Comparison of ENCODE assay signal across 8 cellular contexts in the genomic region with DNA sequence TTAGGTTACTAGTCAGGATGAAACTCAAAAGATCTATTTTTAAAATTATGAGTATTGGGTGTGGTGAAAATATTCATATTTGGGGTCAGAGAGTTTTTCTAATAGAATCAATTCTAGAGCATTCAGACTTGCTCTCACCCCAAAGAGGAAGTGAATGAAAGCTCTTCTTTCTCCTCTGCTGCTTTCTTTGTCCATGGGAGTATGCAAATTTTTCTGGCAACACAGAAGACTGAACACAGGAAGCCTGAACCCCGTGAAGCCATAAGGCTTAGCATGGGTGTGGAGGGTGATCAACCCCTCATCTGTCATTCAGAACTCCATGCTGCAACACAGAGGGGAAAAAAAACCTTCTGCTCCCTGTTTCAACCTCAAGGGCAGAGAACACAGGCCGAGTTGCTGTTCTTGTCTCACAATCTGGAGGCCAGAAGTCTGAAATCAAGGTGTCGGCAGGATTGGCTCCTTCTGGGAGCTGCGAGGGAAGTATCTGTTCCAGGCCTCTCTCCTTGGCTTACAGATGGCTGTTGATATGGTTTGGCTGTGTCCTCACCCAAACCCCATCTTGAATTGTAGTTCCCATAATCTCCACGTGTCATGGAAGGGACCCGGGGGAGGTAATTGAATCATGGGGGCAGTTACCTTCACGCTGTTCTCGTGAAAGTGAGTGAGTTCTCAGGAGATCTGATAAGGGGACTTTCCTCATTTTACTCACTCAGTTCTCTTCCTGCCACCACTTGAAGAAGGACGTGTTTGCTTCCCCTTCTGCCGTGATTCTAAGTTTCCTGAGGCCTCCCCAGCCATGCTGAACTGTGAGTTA. TPM values are rescaled to one million over a fixed set of nuclear protein-coding genes. Genes with fewer than 3 reads are reported as not detected.
DNase-seq lines count a peak whose midpoint lies in the region; ATAC-seq lines count a peak whose summit lies in the region.

No MANE protein-coding gene starts in this region.

- ATAC-seq in GM18867 (IDR thresholded peaks at IDR 0.05; ENCODE audit: unreplicated experiment): peak; percentile 78
- ATAC-seq in HG02884 (IDR thresholded peaks at IDR 0.05; ENCODE audit: unreplicated experiment): peak; percentile 80

- H3K4ac ChIP-seq in mesendoderm (ENCODE audit: low read depth, low read length): no peak overlapping the region

- no peak overlapping the region for H4K5ac ChIP-seq in mesendoderm (ENCODE audit: low read length)

- H3K4me1 ChIP-seq in mesendoderm (ENCODE audit: control insufficient read depth, low read depth, low read length): no peaks in the 10 kb centered on the region
- H3K4me1 ChIP-seq in HAP-1: no peaks in the 10 kb centered on the region

- H3K4me2 ChIP-seq in mesendoderm (ENCODE audit: low read length): no peak overlapping the region

- H3K36me3 ChIP-seq in mesendoderm (ENCODE audit: control insufficient read depth, insufficient read depth, low read length) (no peaks in the 10 kb centered on the region), HAP-1 (replicated peaks) (no peaks in the 10 kb centered on the region)

- WGBS in mesendoderm (ENCODE audit: extremely low coverage, insufficient coverage, low lambda C conversion rate): no CpG with 5 or more reads among the region's 10 CpGs

- no peak overlapping the region for H2AK5ac ChIP-seq in mesendoderm (ENCODE audit: low read length)

- H3K9ac ChIP-seq in mesendoderm (ENCODE audit: low read length): no peak overlapping the region

- no peak overlapping the region for H2BK15ac ChIP-seq in mesendoderm (replicated peaks; ENCODE audit: low read depth)

- H3K4me3 ChIP-seq in mesendoderm (ENCODE audit: low read length) (no peak overlapping the region), HAP-1 (no peak overlapping the region)

- H3K27me3 ChIP-seq in mesendoderm (ENCODE audit: insufficient read depth, low read length, poor library complexity): no peaks in the 10 kb centered on the region
- no peaks in the 10 kb centered on the region for H3K27me3 ChIP-seq in HAP-1 (ENCODE audit: low read depth)

- H3K79me2 ChIP-seq in mesendoderm (ENCODE audit: control insufficient read depth, insufficient read depth, low read length): no peaks in the 10 kb centered on the region

- no peak overlapping the region for H4K8ac ChIP-seq in mesendoderm (ENCODE audit: low read depth, low read length)

- DNase-seq in NCI-H69 (lab: John Stamatoyannopoulos, UW) (peak; percentile 62), mesendoderm (peak; percentile 60), HAP-1 (ENCODE audit: low spot score in 2 of 2) (no peak), iPS-NIHi7 (ENCODE audit: extremely low spot score) (no peak)
- DNase-seq in activated T-cell treated with anti-CD3 and anti-CD28 coated beads, Interleukin-2, amount 50 U/mL, for 1 hour: peak; percentile 65
- DNase-seq in stimulated activated naive CD4-positive, alpha-beta T cell treated with Interleukin-2 at 50 U/mL for 16 hours (lab: John Stamatoyannopoulos, UW): peak; percentile 67

- H2BK120ac ChIP-seq in mesendoderm (ENCODE audit: low read depth, low read length): no peak overlapping the region

- H3K9me3 ChIP-seq in HAP-1: no peaks in the 10 kb centered on the region

- H2BK5ac ChIP-seq in mesendoderm (ENCODE audit: low read length): no peak overlapping the region

- no peak overlapping the region for H3K56ac ChIP-seq in mesendoderm (ENCODE audit: low read length)

- H3K18ac ChIP-seq in mesendoderm (ENCODE audit: low read length): no peak overlapping the region

- no peak overlapping the region for H3K27ac ChIP-seq in mesendoderm (ENCODE audit: low read depth, low read length)

- H3K79me1 ChIP-seq in mesendoderm (ENCODE audit: low read length): no peaks in the 10 kb centered on the region

- H3K23ac ChIP-seq in mesendoderm (ENCODE audit: low read length): no peak overlapping the region

- in situ Hi-C loops in HAP-1 (cut with MboI; ENCODE audit: low sequenced_read_pairs): no loop called here

RNA-seq across cellular contexts. Expression of a gene that starts 33.7 kb away (rescaled TPM):
- 4.5 TPM for polyA plus RNA-seq in mesendoderm (2013, experiment 1 of 2)
- 5.3 TPM for polyA plus RNA-seq in mesendoderm (2013, experiment 2 of 2)

Comparison
In these comparisons a context has a peak if more than half of its experiments do, and no peak if none do; other contexts are left out.
1. DNase-seq: peak in NCI-H69 (single experiment), activated T-cell treated with anti-CD3 and anti-CD28 coated beads, Interleukin-2, amount 50 U/mL, for 1 hour (single experiment), mesendoderm (single experiment) and stimulated activated naive CD4-positive, alpha-beta T cell treated with Interleukin-2 at 50 U/mL for 16 hours (single experiment); none in HAP-1 (0 of 2) and iPS-NIHi7 (single experiment).